Comparison of ENCODE assay signal across 28 cellular contexts in the genomic region with DNA sequence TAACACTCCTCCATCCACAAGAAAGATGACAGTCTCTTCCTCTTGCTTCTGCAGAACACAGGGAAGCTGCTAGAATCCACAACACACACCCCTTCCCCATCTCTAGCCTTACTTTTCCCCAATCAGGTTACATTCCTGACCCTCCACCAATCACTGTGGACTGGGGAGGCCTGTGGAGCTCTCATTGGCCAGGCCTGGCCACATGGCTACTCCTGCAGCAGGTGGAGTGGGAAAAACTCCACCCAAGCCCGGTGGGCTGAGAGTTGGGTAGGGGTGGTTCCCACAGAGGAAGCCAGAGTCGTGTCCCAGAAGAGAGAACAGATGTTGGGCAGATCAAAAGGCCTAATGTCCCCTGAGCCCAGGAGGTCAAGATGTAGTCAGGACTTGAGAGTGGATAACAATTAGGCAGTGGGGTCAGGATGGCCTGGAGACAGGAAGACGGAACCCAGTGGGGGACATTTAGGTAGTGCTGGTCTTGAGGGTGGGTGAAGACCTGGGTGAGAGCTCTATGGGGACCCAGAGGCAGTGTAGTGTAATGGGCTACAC.
"Had no signal": no experiment of that assay in that cellular context is flagged by ENCODE, and none has a peak within 500 bp of the region (broad histone marks: within the 10 kb centered on the region; RNA-seq: fewer than 3 reads in every experiment).

No MANE protein-coding gene starts in this region.

- H3K4me3 ChIP-seq: ascending aorta, breast epithelium, cardiac muscle cell, colonic mucosa, dorsolateral prefrontal cortex had no signal

- H3K27ac Mint-ChIP-seq: activated CD4-positive, alpha-beta memory T cell treated with anti-CD3 and anti-CD28 coated beads, Interleukin-2, amount 10 ng/mL, durations not matched to agents 7 days and 5 days; activated CD4-positive, alpha-beta T cell treated with anti-CD3 and anti-CD28 coated beads, Interleukin-2, amount 10 ng/mL, durations not matched to agents 7 days and 5 days; activated naive CD4-positive, alpha-beta T cell treated with anti-CD3 and anti-CD28 coated beads, Interleukin-2, amount 10 ng/mL, durations not matched to agents 7 days and 5 days; activated naive CD4-positive, alpha-beta T cell treated with anti-CD3 and anti-CD28 coated beads, Interleukin-2, amount 50 U/mL, for 72 hours; activated naive CD8-positive, alpha-beta T cell treated with anti-CD3 and anti-CD28 coated beads, Interleukin-2, amount 10 ng/mL, durations not matched to agents 7 days and 5 days; activated T-cell treated with anti-CD3 and anti-CD28 coated beads, Interleukin-2, amount 50 U/mL, for 24 hours; activated T-cell treated with anti-CD3 and anti-CD28 coated beads, Interleukin-2, amount 50 U/mL, for 72 hours; brain; endodermal cell had no signal

- H3K4me3 Mint-ChIP-seq: activated CD4-positive, alpha-beta memory T cell treated with anti-CD3 and anti-CD28 coated beads, Interleukin-2, amount 10 ng/mL, durations not matched to agents 7 days and 5 days; activated CD4-positive, alpha-beta T cell treated with anti-CD3 and anti-CD28 coated beads, Interleukin-2, amount 10 ng/mL, durations not matched to agents 7 days and 5 days; activated naive CD4-positive, alpha-beta T cell treated with anti-CD3 and anti-CD28 coated beads, Interleukin-2, amount 10 ng/mL, durations not matched to agents 7 days and 5 days; activated naive CD8-positive, alpha-beta T cell treated with anti-CD3 and anti-CD28 coated beads, Interleukin-2, amount 10 ng/mL, durations not matched to agents 7 days and 5 days; activated T-cell treated with anti-CD3 and anti-CD28 coated beads, Interleukin-2, amount 50 U/mL, for 24 hours; activated T-cell treated with anti-CD3 and anti-CD28 coated beads, Interleukin-2, amount 50 U/mL, for 72 hours; brain; endodermal cell had no signal

- H3K27me3 ChIP-seq: ascending aorta, breast epithelium, cardiac muscle cell, colonic mucosa, dorsolateral prefrontal cortex had no signal

- H3K36me3 ChIP-seq: ascending aorta, breast epithelium, cardiac muscle cell, colonic mucosa had no signal

- H3K9me3 ChIP-seq: ascending aorta, breast epithelium, colonic mucosa had no signal

- DNase-seq: activated CD4-positive, alpha-beta memory T cell treated with anti-CD3 and anti-CD28 coated beads, Interleukin-2, amount 10 ng/mL, durations not matched to agents 7 days and 5 days; activated CD4-positive, alpha-beta T cell treated with anti-CD3 and anti-CD28 coated beads for 1 hour; activated CD4-positive, alpha-beta T cell treated with anti-CD3 and anti-CD28 coated beads for 4 hours; activated CD4-positive, alpha-beta T cell treated with anti-CD3 and anti-CD28 coated beads, Interleukin-2, amount 10 ng/mL, durations not matched to agents 7 days and 5 days; activated CD4-positive, alpha-beta T cell treated with anti-CD3 and anti-CD28 coated beads, Interleukin-2, amount 50 U/mL, for 4 hours; activated CD8-positive, alpha-beta memory T cell treated with anti-CD3 and anti-CD28 coated beads, Interleukin-2, amount 50 U/mL, for 48 hours; activated gamma-delta T cell; activated naive CD4-positive, alpha-beta T cell; activated naive CD4-positive, alpha-beta T cell treated with anti-CD3 and anti-CD28 coated beads, Interleukin-2, amount 10 ng/mL, durations not matched to agents 7 days and 5 days; activated naive CD8-positive, alpha-beta T cell treated with anti-CD3 and anti-CD28 coated beads, Interleukin-2, amount 10 ng/mL, durations not matched to agents 7 days and 5 days; activated T-cell treated with anti-CD3 and anti-CD28 coated beads for 4 hours; activated T-cell treated with anti-CD3 and anti-CD28 coated beads, Interleukin-2, amount 50 U/mL, for 72 hours; central memory CD4-positive, alpha-beta T cell; cerebellar nuclear complex; colonic mucosa; dorsolateral prefrontal cortex; effector memory CD4-positive, alpha-beta T cell; foreskin fibroblast; T-helper 1 cell; T-helper 2 cell had no signal

- H3K36me3 Mint-ChIP-seq: activated naive CD4-positive, alpha-beta T cell treated with anti-CD3 and anti-CD28 coated beads, Interleukin-2, amount 10 ng/mL, durations not matched to agents 7 days and 5 days; activated naive CD8-positive, alpha-beta T cell treated with anti-CD3 and anti-CD28 coated beads, Interleukin-2, amount 10 ng/mL, durations not matched to agents 7 days and 5 days; brain had no signal

- ATAC-seq: activated naive CD4-positive, alpha-beta T cell treated with anti-CD3 and anti-CD28 coated beads, Interleukin-2, amount 50 U/mL, for 72 hours; activated T-cell treated with anti-CD3 and anti-CD28 coated beads, Interleukin-2, amount 50 U/mL, for 72 hours; esophagus mucosa had no signal

- H3K27ac ChIP-seq: ascending aorta, breast epithelium, cardiac muscle cell, colonic mucosa, dorsolateral prefrontal cortex had no signal

- H3K4me1 ChIP-seq: breast epithelium, colonic mucosa had no signal
